ENCODE assay signal across 3 cellular contexts in the genomic region with DNA sequence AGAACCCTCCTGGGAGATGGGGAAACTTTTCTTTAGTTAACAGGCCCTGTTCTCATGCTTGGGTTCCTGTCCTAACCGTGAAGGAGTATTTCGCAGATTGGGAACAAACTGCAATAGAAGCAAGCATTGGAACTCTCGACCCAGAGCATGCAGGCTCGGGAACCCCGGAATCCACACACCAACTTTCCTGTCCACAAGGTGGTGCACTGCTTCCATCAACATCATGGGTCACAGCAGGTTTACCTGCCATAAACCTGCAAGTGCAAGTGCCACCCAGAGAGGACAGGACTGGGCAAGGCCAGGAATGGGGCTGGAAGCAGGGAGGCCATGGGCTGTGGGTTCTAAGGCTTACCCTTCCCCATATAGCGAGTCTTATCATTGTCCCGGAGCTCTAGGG.
TF ChIP-seq lines count a peak whose summit lies in the region.

No MANE protein-coding gene starts in this region.

TF ChIP-seq in SK-N-SH, 30 proteins besides CTCF, POLR2A, EP300 and RAD21:
- TF ChIP-seq, protein P1, sequence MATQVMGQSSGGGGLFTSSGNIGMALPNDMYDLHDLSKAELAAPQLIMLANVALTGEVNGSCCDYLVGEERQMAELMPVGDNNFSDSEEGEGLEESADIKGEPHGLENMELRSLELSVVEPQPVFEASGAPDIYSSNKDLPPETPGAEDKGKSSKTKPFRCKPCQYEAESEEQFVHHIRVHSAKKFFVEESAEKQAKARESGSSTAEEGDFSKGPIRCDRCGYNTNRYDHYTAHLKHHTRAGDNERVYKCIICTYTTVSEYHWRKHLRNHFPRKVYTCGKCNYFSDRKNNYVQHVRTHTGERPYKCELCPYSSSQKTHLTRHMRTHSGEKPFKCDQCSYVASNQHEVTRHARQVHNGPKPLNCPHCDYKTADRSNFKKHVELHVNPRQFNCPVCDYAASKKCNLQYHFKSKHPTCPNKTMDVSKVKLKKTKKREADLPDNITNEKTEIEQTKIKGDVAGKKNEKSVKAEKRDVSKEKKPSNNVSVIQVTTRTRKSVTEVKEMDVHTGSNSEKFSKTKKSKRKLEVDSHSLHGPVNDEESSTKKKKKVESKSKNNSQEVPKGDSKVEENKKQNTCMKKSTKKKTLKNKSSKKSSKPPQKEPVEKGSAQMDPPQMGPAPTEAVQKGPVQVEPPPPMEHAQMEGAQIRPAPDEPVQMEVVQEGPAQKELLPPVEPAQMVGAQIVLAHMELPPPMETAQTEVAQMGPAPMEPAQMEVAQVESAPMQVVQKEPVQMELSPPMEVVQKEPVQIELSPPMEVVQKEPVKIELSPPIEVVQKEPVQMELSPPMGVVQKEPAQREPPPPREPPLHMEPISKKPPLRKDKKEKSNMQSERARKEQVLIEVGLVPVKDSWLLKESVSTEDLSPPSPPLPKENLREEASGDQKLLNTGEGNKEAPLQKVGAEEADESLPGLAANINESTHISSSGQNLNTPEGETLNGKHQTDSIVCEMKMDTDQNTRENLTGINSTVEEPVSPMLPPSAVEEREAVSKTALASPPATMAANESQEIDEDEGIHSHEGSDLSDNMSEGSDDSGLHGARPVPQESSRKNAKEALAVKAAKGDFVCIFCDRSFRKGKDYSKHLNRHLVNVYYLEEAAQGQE (IDR thresholded peaks at IDR 0.05; ENCODE audit: low read depth, low read length) = no peak
- TF ChIP-seq ZBTB33 (IDR thresholded peaks at IDR 0.05; ENCODE audit: borderline replicate concordance, low read depth) (no peak), FOXJ3 (CRISPR knock-in tag; IDR thresholded peaks at IDR 0.05) (no peak), GATA2 (CRISPR knock-in tag; IDR thresholded peaks at IDR 0.05) (no peak), GABPA (IDR thresholded peaks at IDR 0.05; ENCODE audit: low read depth) (no peak), RCOR1 (IDR thresholded peaks at IDR 0.05; ENCODE audit: low read length) (no peak), FOXM1 (IDR thresholded peaks at IDR 0.05; ENCODE audit: low read depth) (no peak), MXI1 (IDR thresholded peaks at IDR 0.05; ENCODE audit: low read depth, low read length) (no peak), YY1 (IDR thresholded peaks at IDR 0.05; ENCODE audit: low read depth) (no peak), TEAD4 (IDR thresholded peaks at IDR 0.05; ENCODE audit: borderline replicate concordance, insufficient read depth) (no peak)
- TF ChIP-seq, protein P2, sequence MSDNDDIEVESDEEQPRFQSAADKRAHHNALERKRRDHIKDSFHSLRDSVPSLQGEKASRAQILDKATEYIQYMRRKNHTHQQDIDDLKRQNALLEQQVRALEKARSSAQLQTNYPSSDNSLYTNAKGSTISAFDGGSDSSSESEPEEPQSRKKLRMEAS (IDR thresholded peaks at IDR 0.05; ENCODE audit: low read depth) = no peak
- TF ChIP-seq, protein P3, sequence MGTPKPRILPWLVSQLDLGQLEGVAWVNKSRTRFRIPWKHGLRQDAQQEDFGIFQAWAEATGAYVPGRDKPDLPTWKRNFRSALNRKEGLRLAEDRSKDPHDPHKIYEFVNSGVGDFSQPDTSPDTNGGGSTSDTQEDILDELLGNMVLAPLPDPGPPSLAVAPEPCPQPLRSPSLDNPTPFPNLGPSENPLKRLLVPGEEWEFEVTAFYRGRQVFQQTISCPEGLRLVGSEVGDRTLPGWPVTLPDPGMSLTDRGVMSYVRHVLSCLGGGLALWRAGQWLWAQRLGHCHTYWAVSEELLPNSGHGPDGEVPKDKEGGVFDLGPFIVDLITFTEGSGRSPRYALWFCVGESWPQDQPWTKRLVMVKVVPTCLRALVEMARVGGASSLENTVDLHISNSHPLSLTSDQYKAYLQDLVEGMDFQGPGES (IDR thresholded peaks at IDR 0.05; ENCODE audit: low read depth, low read length) = no peak

TF ChIP-seq in SK-N-SH treated with all-trans-retinoic acid at 6 μM for 48 hours, 23 proteins besides CTCF, POLR2A, EP300 and RAD21 (continues in another document):
- TF ChIP-seq SNAI2 (CRISPR knock-in tag; IDR thresholded peaks at IDR 0.05) (no peak), ZNF565 (CRISPR knock-in tag; conservative IDR thresholded peaks at IDR 0.05; ENCODE audit: low read depth) (no peak), ZNF70 (CRISPR knock-in tag; IDR thresholded peaks at IDR 0.05) (no peak), ZFP30 (CRISPR knock-in tag; IDR thresholded peaks at IDR 0.05) (no peak), ISL1 (CRISPR knock-in tag; IDR thresholded peaks at IDR 0.05) (no peak), RARB (CRISPR knock-in tag; IDR thresholded peaks at IDR 0.05) (no peak), GLIS3 (CRISPR knock-in tag; IDR thresholded peaks at IDR 0.05) (no peak), ARNTL (CRISPR knock-in tag; IDR thresholded peaks at IDR 0.05; ENCODE audit: borderline replicate concordance, low read depth) (no peak), PATZ1 (CRISPR knock-in tag; IDR thresholded peaks at IDR 0.05; ENCODE audit: borderline replicate concordance) (no peak), BACH2 (CRISPR knock-in tag; IDR thresholded peaks at IDR 0.05; ENCODE audit: borderline replicate concordance) (no peak)
- TF ChIP-seq, protein P4, sequence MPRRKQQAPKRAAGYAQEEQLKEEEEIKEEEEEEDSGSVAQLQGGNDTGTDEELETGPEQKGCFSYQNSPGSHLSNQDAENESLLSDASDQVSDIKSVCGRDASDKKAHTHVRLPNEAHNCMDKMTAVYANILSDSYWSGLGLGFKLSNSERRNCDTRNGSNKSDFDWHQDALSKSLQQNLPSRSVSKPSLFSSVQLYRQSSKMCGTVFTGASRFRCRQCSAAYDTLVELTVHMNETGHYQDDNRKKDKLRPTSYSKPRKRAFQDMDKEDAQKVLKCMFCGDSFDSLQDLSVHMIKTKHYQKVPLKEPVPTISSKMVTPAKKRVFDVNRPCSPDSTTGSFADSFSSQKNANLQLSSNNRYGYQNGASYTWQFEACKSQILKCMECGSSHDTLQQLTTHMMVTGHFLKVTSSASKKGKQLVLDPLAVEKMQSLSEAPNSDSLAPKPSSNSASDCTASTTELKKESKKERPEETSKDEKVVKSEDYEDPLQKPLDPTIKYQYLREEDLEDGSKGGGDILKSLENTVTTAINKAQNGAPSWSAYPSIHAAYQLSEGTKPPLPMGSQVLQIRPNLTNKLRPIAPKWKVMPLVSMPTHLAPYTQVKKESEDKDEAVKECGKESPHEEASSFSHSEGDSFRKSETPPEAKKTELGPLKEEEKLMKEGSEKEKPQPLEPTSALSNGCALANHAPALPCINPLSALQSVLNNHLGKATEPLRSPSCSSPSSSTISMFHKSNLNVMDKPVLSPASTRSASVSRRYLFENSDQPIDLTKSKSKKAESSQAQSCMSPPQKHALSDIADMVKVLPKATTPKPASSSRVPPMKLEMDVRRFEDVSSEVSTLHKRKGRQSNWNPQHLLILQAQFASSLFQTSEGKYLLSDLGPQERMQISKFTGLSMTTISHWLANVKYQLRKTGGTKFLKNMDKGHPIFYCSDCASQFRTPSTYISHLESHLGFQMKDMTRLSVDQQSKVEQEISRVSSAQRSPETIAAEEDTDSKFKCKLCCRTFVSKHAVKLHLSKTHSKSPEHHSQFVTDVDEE (CRISPR knock-in tag; IDR thresholded peaks at IDR 0.05) = no peak
- TF ChIP-seq, protein P5, sequence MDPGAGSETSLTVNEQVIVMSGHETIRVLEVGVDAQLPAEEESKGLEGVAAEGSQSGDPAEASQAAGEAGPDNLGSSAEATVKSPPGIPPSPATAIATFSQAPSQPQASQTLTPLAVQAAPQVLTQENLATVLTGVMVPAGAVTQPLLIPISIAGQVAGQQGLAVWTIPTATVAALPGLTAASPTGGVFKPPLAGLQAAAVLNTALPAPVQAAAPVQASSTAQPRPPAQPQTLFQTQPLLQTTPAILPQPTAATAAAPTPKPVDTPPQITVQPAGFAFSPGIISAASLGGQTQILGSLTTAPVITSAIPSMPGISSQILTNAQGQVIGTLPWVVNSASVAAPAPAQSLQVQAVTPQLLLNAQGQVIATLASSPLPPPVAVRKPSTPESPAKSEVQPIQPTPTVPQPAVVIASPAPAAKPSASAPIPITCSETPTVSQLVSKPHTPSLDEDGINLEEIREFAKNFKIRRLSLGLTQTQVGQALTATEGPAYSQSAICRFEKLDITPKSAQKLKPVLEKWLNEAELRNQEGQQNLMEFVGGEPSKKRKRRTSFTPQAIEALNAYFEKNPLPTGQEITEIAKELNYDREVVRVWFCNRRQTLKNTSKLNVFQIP (CRISPR knock-in tag; IDR thresholded peaks at IDR 0.05; ENCODE audit: borderline replicate concordance, low read depth) = no peak

TF ChIP-seq in endothelial cell of umbilical vein, 7 proteins besides CTCF, POLR2A, EP300 and RAD21:
- TF ChIP-seq JUN (IDR thresholded peaks at IDR 0.05; ENCODE audit: borderline replicate concordance, insufficient read depth, insufficient read length, low read depth) (no peak), EZH2 (IDR thresholded peaks at IDR 0.05; ENCODE audit: borderline replicate concordance, low read depth, low read length, severe bottlenecking) (no peak), MYC (IDR thresholded peaks at IDR 0.05; ENCODE audit: low read depth, low read length) (no peak)
